In the genomic region with DNA sequence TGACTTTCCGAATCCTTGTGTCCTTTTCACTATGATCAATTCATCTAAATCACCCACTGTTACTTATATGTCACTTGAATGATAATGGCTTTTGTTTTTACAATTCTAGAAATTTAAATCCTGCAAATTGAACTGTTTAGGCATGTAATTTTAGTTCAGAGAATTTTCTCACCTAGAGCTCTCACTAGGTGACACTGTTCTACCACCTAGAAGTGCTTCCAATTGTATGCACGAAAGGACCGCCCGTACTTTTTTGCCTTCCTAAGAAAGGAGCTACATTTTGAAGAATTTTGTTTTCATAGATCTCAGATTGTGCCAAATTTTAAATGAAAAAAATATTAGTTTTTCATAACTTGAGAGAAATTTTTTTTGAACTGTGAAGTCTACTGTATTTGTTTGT, we compare ENCODE assay signal across 15 cellular contexts.
DNase-seq lines count a peak whose midpoint lies in the region; ATAC-seq, FAIRE-seq and TF ChIP-seq lines count a peak whose summit lies in the region.
"Had no signal": no experiment of that assay in that cellular context is flagged by ENCODE, and none has a peak within 500 bp of the region (broad histone marks: within the 10 kb centered on the region; RNA-seq: fewer than 3 reads in every experiment).

No MANE protein-coding gene starts in this region.

- H3K36me3 Mint-ChIP-seq in nephron (ENCODE audit: low read depth): no peaks in the 10 kb centered on the region
- no peaks in the 10 kb centered on the region for H3K36me3 Mint-ChIP-seq in activated T-helper 17 cell treated with anti-CD3 and anti-CD28 coated beads, Interleukin-2, amount 50 U/mL, for 72 hours (ENCODE audit: low read depth)
- H3K36me3 Mint-ChIP-seq: memory B cell had no signal

- no peaks in the 10 kb centered on the region for H3K4me1 Mint-ChIP-seq in nephron
- no peaks in the 10 kb centered on the region for H3K4me1 Mint-ChIP-seq in activated T-helper 17 cell treated with anti-CD3 and anti-CD28 coated beads, Interleukin-2, amount 50 U/mL, for 72 hours
- H3K4me1 Mint-ChIP-seq: activated CD4-positive, alpha-beta memory T cell treated with anti-CD3 and anti-CD28 coated beads, Interleukin-2, amount 10 ng/mL, durations not matched to agents 7 days and 5 days; memory B cell; T-helper 17 cell had no signal

- H3K27me3 ChIP-seq in GM06990 (replicated peaks; ENCODE audit: control insufficient read depth, insufficient read depth, low read length) (no peaks in the 10 kb centered on the region), bronchial epithelial cell (ENCODE audit: control insufficient read depth, insufficient read depth, low read length) (no peaks in the 10 kb centered on the region)
- H3K27me3 ChIP-seq: stomach had no signal

- DNase-seq in GM06990 (ENCODE audit: extremely low read depth, insufficient read length) (no peak), M059J (ENCODE audit: low read depth) (peak; percentile 13), bronchial epithelial cell (ENCODE audit: low read depth) (peak; percentile 30), NCI-H1930 (lab: John Stamatoyannopoulos, UW) (no peak)
- DNase-seq: activated CD4-positive, alpha-beta memory T cell treated with anti-CD3 and anti-CD28 coated beads, Interleukin-2, amount 10 ng/mL, durations not matched to agents 7 days and 5 days; activated gamma-delta T cell treated with Interleukin-2 at 50 U/mL for 16 hours; posterior cingulate gyrus; stimulated activated CD4-positive, alpha-beta T cell treated with anti-CD3 and anti-CD28 coated beads, Interleukin-4, amount 100 ng/mL, for 24 hours; stomach; T-helper 17 cell had no signal

- H3K4me3 Mint-ChIP-seq in nephron: no peak overlapping the region
- H3K4me3 Mint-ChIP-seq in activated T-helper 17 cell treated with anti-CD3 and anti-CD28 coated beads, Interleukin-2, amount 50 U/mL, for 72 hours: no peak overlapping the region
- H3K4me3 Mint-ChIP-seq: activated CD4-positive, alpha-beta memory T cell treated with anti-CD3 and anti-CD28 coated beads, Interleukin-2, amount 10 ng/mL, durations not matched to agents 7 days and 5 days; dendritic cell treated with granulocyte-macrophage colony-stimulating factor and Interleukin-4, amounts not matched to agents 40 ng/mL and 50 ng/mL, for 4 days; memory B cell; T-helper 17 cell had no signal

- H3K4me3 ChIP-seq in GM06990 (replicated peaks; ENCODE audit: low read depth, low read length) (no peak overlapping the region), bronchial epithelial cell (ENCODE audit: low read depth, low read length) (no peak overlapping the region)
- H3K4me3 ChIP-seq: stomach had no signal

- no peak for FAIRE-seq in bronchial epithelial cell (lab: Jason Lieb, UNC)

- ATAC-seq in activated T-helper 17 cell treated with anti-CD3 and anti-CD28 coated beads, Interleukin-2, amount 50 U/mL, for 72 hours (replicated peaks): no peak
- no peak for ATAC-seq in GM18502 (IDR thresholded peaks at IDR 0.05; ENCODE audit: poor library complexity, unreplicated experiment)
- ATAC-seq: T-helper 17 cell had no signal

- H3K27ac Mint-ChIP-seq in nephron: no peak overlapping the region
- no peak overlapping the region for H3K27ac Mint-ChIP-seq in activated T-helper 17 cell treated with anti-CD3 and anti-CD28 coated beads, Interleukin-2, amount 50 U/mL, for 72 hours
- H3K27ac Mint-ChIP-seq: activated CD4-positive, alpha-beta memory T cell treated with anti-CD3 and anti-CD28 coated beads, Interleukin-2, amount 10 ng/mL, durations not matched to agents 7 days and 5 days; dendritic cell treated with granulocyte-macrophage colony-stimulating factor and Interleukin-4, amounts not matched to agents 40 ng/mL and 50 ng/mL, for 4 days; memory B cell; T-helper 17 cell had no signal

- TF ChIP-seq CTCF in GM06990 (IDR thresholded peaks at IDR 0.05; ENCODE audit: insufficient read depth, low read length, poor library complexity, severe bottlenecking): peak; percentile 37
- TF ChIP-seq CTCF in bronchial epithelial cell (IDR thresholded peaks at IDR 0.05; ENCODE audit: insufficient read depth, low read length, severe bottlenecking): peak; percentile 33
- peak; percentile 18 to 49 (median 27) for TF ChIP-seq CTCF in nephron (IDR thresholded peaks at IDR 0.05; ENCODE audit: unreplicated experiment in 3 of 3)

- peaks cover 3% of the 10 kb centered on the region for H3K27me3 Mint-ChIP-seq in nephron (ENCODE audit: low read depth)
- H3K27me3 Mint-ChIP-seq in activated T-helper 17 cell treated with anti-CD3 and anti-CD28 coated beads, Interleukin-2, amount 50 U/mL, for 72 hours: no peaks in the 10 kb centered on the region
- H3K27me3 Mint-ChIP-seq: activated CD4-positive, alpha-beta memory T cell treated with anti-CD3 and anti-CD28 coated beads, Interleukin-2, amount 10 ng/mL, durations not matched to agents 7 days and 5 days; dendritic cell treated with granulocyte-macrophage colony-stimulating factor and Interleukin-4, amounts not matched to agents 40 ng/mL and 50 ng/mL, for 4 days; memory B cell; T-helper 17 cell had no signal

- no peaks in the 10 kb centered on the region for H3K9me3 Mint-ChIP-seq in nephron
- H3K9me3 Mint-ChIP-seq in activated T-helper 17 cell treated with anti-CD3 and anti-CD28 coated beads, Interleukin-2, amount 50 U/mL, for 72 hours: peaks cover 5% of the 10 kb centered on the region
- H3K9me3 Mint-ChIP-seq: activated CD4-positive, alpha-beta memory T cell treated with anti-CD3 and anti-CD28 coated beads, Interleukin-2, amount 10 ng/mL, durations not matched to agents 7 days and 5 days; memory B cell had no signal

- H3K36me3 ChIP-seq in GM06990 (ENCODE audit: control insufficient read depth, insufficient read depth, low read length) (no peaks in the 10 kb centered on the region), bronchial epithelial cell (ENCODE audit: control insufficient read depth, insufficient read depth, low read length) (no peaks in the 10 kb centered on the region)
- H3K36me3 ChIP-seq: stomach had no signal

Comparison
In these comparisons a context has a peak if more than half of its experiments do, and no peak if none do; other contexts are left out.
1. DNase-seq: peak in M059J (single experiment) and bronchial epithelial cell (single experiment); none in GM06990 (single experiment) and NCI-H1930 (0 of 2).
2. Peak in every context shown above with its lines, with median percentiles within 50 percentile points of each other: CTCF ChIP-seq.